Comparison of ENCODE assay signal across 13 cellular contexts in the genomic region with DNA sequence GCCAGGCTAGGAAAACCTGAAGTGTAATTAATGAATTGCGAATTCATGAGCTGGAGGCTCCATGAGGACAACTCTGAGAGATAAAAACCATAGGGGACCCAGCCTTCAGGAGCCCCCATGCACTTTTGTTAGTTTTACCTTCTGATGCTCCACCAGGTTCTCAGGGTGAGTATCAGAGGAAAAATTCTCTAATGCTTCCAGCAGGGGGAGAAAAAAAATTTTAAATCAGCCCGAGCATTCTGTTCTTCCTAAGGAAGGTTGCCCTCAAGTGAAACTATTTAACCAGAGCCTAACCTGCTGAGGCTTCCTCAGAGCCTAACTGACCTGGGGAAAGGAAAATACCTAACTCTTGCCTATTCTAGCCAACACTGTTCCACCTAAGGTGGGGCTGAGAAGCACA.
DNase-seq lines count a peak whose midpoint lies in the region; TF ChIP-seq lines count a peak whose summit lies in the region.
"Had no signal": no experiment of that assay in that cellular context is flagged by ENCODE, and none has a peak within 500 bp of the region (broad histone marks: within the 10 kb centered on the region; RNA-seq: fewer than 3 reads in every experiment).

No MANE protein-coding gene starts in this region.

- TF ChIP-seq CTCF in Caco-2 (IDR thresholded peaks at IDR 0.05; ENCODE audit: insufficient read depth in 1 of 2, low read depth in 1 of 2, low read length in 1 of 2, severe bottlenecking in 1 of 2, unreplicated experiment in 1 of 2) = peak; percentile 24 to 51
- peak; percentile 40 for TF ChIP-seq CTCF in brain microvascular endothelial cell (IDR thresholded peaks at IDR 0.05; ENCODE audit: low read depth, low read length, missing control alignments)
- TF ChIP-seq CTCF in liver (IDR thresholded peaks at IDR 0.05; ENCODE audit: low read depth, low read length, missing input control) = no peak

- H3K4me3 Mint-ChIP-seq in Caco-2 (ENCODE audit: unreplicated experiment) = no peak overlapping the region
- H3K4me3 Mint-ChIP-seq: CD4-positive, CD25-positive, alpha-beta regulatory T cell; IgD-negative memory B cell had no signal

- TF ChIP-seq POLR2A in erythroblast (IDR thresholded peaks at IDR 0.05; ENCODE audit: low read length) = no peak

- POLR2A ChIA-PET in Caco-2 (lab: Charles Lee) = no interaction called here

- H3K4me1 ChIP-seq in Caco-2 = no peaks in the 10 kb centered on the region
- no peaks in the 10 kb centered on the region for H3K4me1 ChIP-seq in liver (ENCODE audit: control insufficient read depth in 4 of 4, insufficient read depth in 4 of 4, low read length in 3 of 4)

- intact Hi-C loops in Caco-2 (cut with micrococcal nuclease; ENCODE audit: unreplicated experiment) = no loop called here

- H3K27me3 ChIP-seq in Caco-2 (replicated peaks; ENCODE audit: control insufficient read depth, insufficient read depth, low read length) = no peaks in the 10 kb centered on the region
- no peaks in the 10 kb centered on the region for H3K27me3 ChIP-seq in brain microvascular endothelial cell (replicated peaks)
- H3K27me3 ChIP-seq in liver (ENCODE audit: control insufficient read depth in 4 of 4, insufficient read depth in 4 of 4, low read length in 3 of 4) = no peaks in the 10 kb centered on the region

- peak in 1 of 2 experiments; percentile 8 for DNase-seq in Caco-2
- DNase-seq in M059J (ENCODE audit: low read depth) = peak; percentile 13
- no peak for DNase-seq in brain microvascular endothelial cell
- DNase-seq in erythroblast (lab: John Stamatoyannopoulos, UW) = no peak
- no peak for DNase-seq in caudate nucleus (lab: John Stamatoyannopoulos, UW)
- no peak for DNase-seq in activated CD4-positive, alpha-beta T cell treated with anti-CD3 and anti-CD28 coated beads, Interleukin-2, amount 50 U/mL, for 1 hour
- DNase-seq in pons (ENCODE audit: low spot score) = no peak
- DNase-seq: activated CD4-positive, alpha-beta T cell treated with anti-CD3 and anti-CD28 coated beads for 4 hours; CD4-positive, CD25-positive, alpha-beta regulatory T cell; NCI-H2227 treated with DMSO at 0.1 percent for 48 hours; SHP77 treated with DMSO at 0.1 percent for 48 hours had no signal

- no peaks in the 10 kb centered on the region for H3K36me3 Mint-ChIP-seq in Caco-2 (ENCODE audit: insufficient read depth, unreplicated experiment)
- H3K36me3 Mint-ChIP-seq: CD4-positive, CD25-positive, alpha-beta regulatory T cell; IgD-negative memory B cell had no signal

- in situ Hi-C loops in brain microvascular endothelial cell (cut with HindIII; ENCODE audit: low pct_ligation_motif_present, low sequenced_read_pairs) = no loop called here

- no peaks in the 10 kb centered on the region for H3K9me3 Mint-ChIP-seq in Caco-2 (ENCODE audit: unreplicated experiment)

- peak; percentile 53 to 54 for TF ChIP-seq RAD21 in liver (IDR thresholded peaks at IDR 0.05)

- no peak overlapping the region for H3K4me3 ChIP-seq in Caco-2 (ENCODE audit: low read depth, low read length)
- no peak overlapping the region for H3K4me3 ChIP-seq in brain microvascular endothelial cell (ENCODE audit: low read depth, low read length)
- H3K4me3 ChIP-seq in liver (ENCODE audit: low read depth in 1 of 3, low read length in 3 of 3) = no peak overlapping the region

- no peaks in the 10 kb centered on the region for H3K36me3 ChIP-seq in Caco-2 (ENCODE audit: control insufficient read depth, insufficient read depth, low read length)
- H3K36me3 ChIP-seq in brain microvascular endothelial cell (replicated peaks) = no peaks in the 10 kb centered on the region
- H3K36me3 ChIP-seq in liver (ENCODE audit: control insufficient read depth in 4 of 4, insufficient read depth in 3 of 4, low read depth in 1 of 4, low read length in 3 of 4) = no peaks in the 10 kb centered on the region

- H3K27ac Mint-ChIP-seq in Caco-2 (ENCODE audit: unreplicated experiment) = no peak overlapping the region
- H3K27ac Mint-ChIP-seq: CD4-positive, CD25-positive, alpha-beta regulatory T cell; IgD-negative memory B cell had no signal

- no peaks in the 10 kb centered on the region for H3K4me1 Mint-ChIP-seq in Caco-2 (ENCODE audit: low read depth, unreplicated experiment)
- H3K4me1 Mint-ChIP-seq: IgD-negative memory B cell had no signal

- H3K9me3 ChIP-seq in Caco-2 (no peaks in the 10 kb centered on the region), liver (ENCODE audit: control insufficient read depth in 4 of 4, low read length in 3 of 4) (no peaks in the 10 kb centered on the region)

- H3K27me3 Mint-ChIP-seq in Caco-2 (ENCODE audit: insufficient read depth, unreplicated experiment) = peaks cover 6% of the 10 kb centered on the region
- H3K27me3 Mint-ChIP-seq: CD4-positive, CD25-positive, alpha-beta regulatory T cell; IgD-negative memory B cell had no signal

- no peak overlapping the region for H3K27ac ChIP-seq in brain microvascular endothelial cell
- no peak overlapping the region for H3K27ac ChIP-seq in liver (ENCODE audit: low read depth in 1 of 2, low read length in 2 of 2)
- H3K27ac ChIP-seq in caudate nucleus (ENCODE audit: low read depth, low read length) = no peak overlapping the region

- CTCF ChIA-PET in Caco-2 (lab: Charles Lee) = no interaction called here

- no peak overlapping the region for H3K9ac ChIP-seq in liver (ENCODE audit: low read depth in 1 of 2, low read length in 2 of 2)

- no TSS peak for BruUV-seq in Caco-2 (replicated peaks; lab: Mats Ljungman, UMichigan)

- 51% methylated on average over 2 of the region's 2 CpGs for WGBS in liver

TF ChIP-seq in liver, 16 proteins besides CTCF, POLR2A, EP300 and RAD21:
- TF ChIP-seq RXRA (IDR thresholded peaks at IDR 0.05) (no peak), SP1 (IDR thresholded peaks at IDR 0.05) (no peak), ZBTB33 (IDR thresholded peaks at IDR 0.05) (no peak), GABPA (IDR thresholded peaks at IDR 0.05 in 1 of 2, conservative IDR thresholded peaks at IDR 0.05 in 1 of 2) (no peak), FOXA1 (IDR thresholded peaks at IDR 0.05) (no peak), HNF4G (IDR thresholded peaks at IDR 0.05) (no peak), ATF3 (IDR thresholded peaks at IDR 0.05) (no peak), HNF4A (conservative IDR thresholded peaks at IDR 0.05) (no peak), TAF1 (conservative IDR thresholded peaks at IDR 0.05) (no peak), MAX (IDR thresholded peaks at IDR 0.05) (no peak), JUND (IDR thresholded peaks at IDR 0.05) (no peak), REST (IDR thresholded peaks at IDR 0.05) (no peak), FOXA2 (IDR thresholded peaks at IDR 0.05) (no peak), EGR1 (IDR thresholded peaks at IDR 0.05; ENCODE audit: low read depth in 2 of 2) (no peak), NR2F2 (IDR thresholded peaks at IDR 0.05) (no peak), YY1 (IDR thresholded peaks at IDR 0.05) (no peak)
